Comparison of ENCODE assay signal across 25 cellular contexts in genomic region chr16:50774960-50775359, GRCh38.
"Had no signal": no experiment of that assay in that cellular context is flagged by ENCODE, and none has a peak within 500 bp of the region (broad histone marks: within the 10 kb centered on the region; RNA-seq: fewer than 3 reads in every experiment).

No MANE protein-coding gene starts in this region.

- H3K9me3 Mint-ChIP-seq: naive B cell had no signal

- H3K4me3 Mint-ChIP-seq: activated CD4-positive, alpha-beta memory T cell treated with anti-CD3 and anti-CD28 coated beads for 36 hours; activated naive CD8-positive, alpha-beta T cell treated with anti-CD3 and anti-CD28 coated beads for 36 hours; brain; mesothelial cell of epicardium; naive B cell had no signal

- H3K27ac Mint-ChIP-seq: activated CD4-positive, alpha-beta memory T cell treated with anti-CD3 and anti-CD28 coated beads for 36 hours; activated naive CD8-positive, alpha-beta T cell treated with anti-CD3 and anti-CD28 coated beads for 36 hours; activated T-helper 2 cell treated with anti-CD3 and anti-CD28 coated beads, Interferon-gamma antibody, Interleukin-2, Interleukin-4, amounts not matched to agents 10 μg/mL and 5 μg/mL and 100 μg/mL, durations not matched to agents 14 hours and 24 hours and 36 hours; brain; mesothelial cell of epicardium had no signal

- DNase-seq: activated CD4-positive, alpha-beta memory T cell treated with anti-CD3 and anti-CD28 coated beads for 36 hours; activated CD4-positive, alpha-beta T cell treated with anti-CD3 and anti-CD28 coated beads for 48 hours; activated CD8-positive, alpha-beta memory T cell treated with anti-CD3 and anti-CD28 coated beads, Interleukin-2, amount 50 U/mL, for 4 hours; activated naive CD8-positive, alpha-beta T cell treated with anti-CD3 and anti-CD28 coated beads for 36 hours; activated T-cell treated with anti-CD3 and anti-CD28 coated beads, Interleukin-2, amount 50 U/mL, for 1 hour; dorsolateral prefrontal cortex; foreskin fibroblast; head of caudate nucleus; hippocampal formation; naive B cell; nucleus accumbens; psoas muscle; stimulated activated CD4-positive, alpha-beta T cell treated with anti-CD3 and anti-CD28 coated beads, Interleukin-2, amount 100 ng/mL, for 48 hours; stimulated activated naive CD8-positive, alpha-beta T cell treated with anti-CD3 and anti-CD28 coated beads, Interleukin-15, Interleukin-2, amounts not matched to agents 100 U/mL and 50 U/mL, for 24 hours; T-helper 9 cell; testis; trophoblast cell; WERI-Rb-1 had no signal

- ATAC-seq: activated CD4-positive, CD25-positive, alpha-beta regulatory T cell treated with anti-CD3 and anti-CD28 coated beads, Interleukin-2, amount 50 U/mL, for 24 hours; esophagus mucosa; stimulated activated naive CD8-positive, alpha-beta T cell treated with anti-CD3 and anti-CD28 coated beads, Interleukin-15, Interleukin-2, amounts not matched to agents 100 U/mL and 50 U/mL, for 24 hours had no signal

- H3K27me3 Mint-ChIP-seq: activated CD4-positive, alpha-beta memory T cell treated with anti-CD3 and anti-CD28 coated beads for 36 hours; activated naive CD8-positive, alpha-beta T cell treated with anti-CD3 and anti-CD28 coated beads for 36 hours; brain; naive B cell had no signal

- H3K4me1 Mint-ChIP-seq: brain, mesothelial cell of epicardium had no signal

- H3K9me3 ChIP-seq: ascending aorta, psoas muscle, testis had no signal

- FAIRE-seq: urothelium cell line had no signal
